In the genomic region with DNA sequence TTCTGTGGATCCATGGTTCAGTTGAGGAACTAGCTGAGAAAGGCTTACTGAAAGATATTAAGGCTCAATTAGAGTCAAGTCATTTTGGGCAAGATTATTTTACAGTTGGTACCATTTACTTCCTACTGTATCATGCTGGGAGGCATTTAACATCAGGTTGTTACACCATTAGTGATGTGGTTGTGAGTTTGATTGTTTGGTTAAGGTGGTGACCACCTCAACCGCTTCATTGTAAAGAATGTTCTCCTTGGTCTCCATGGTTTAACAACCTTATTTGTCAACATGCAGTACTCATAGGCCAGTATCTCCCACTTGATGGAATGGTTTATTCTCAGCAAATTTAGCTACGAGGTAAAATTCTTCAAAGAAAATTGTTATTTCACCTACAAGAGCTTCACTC, we compare ENCODE assay signal across 8 cellular contexts. TPM values are rescaled to one million over a fixed set of nuclear protein-coding genes. Genes with fewer than 3 reads are reported as not detected.
"Had no signal": no experiment of that assay in that cellular context is flagged by ENCODE, and none has a peak within 500 bp of the region (broad histone marks: within the 10 kb centered on the region; RNA-seq: fewer than 3 reads in every experiment).

No MANE protein-coding gene starts in this region.

- ATAC-seq: HCT116, HepG2 had no signal

- H3K27ac Mint-ChIP-seq: HFFc6, IgD-negative memory B cell had no signal

- H3K9me3 Mint-ChIP-seq: HFFc6, IgD-negative memory B cell had no signal

- H3K36me3 Mint-ChIP-seq: IgD-negative memory B cell had no signal

- H3K4me3 Mint-ChIP-seq: HFFc6, IgD-negative memory B cell had no signal

- DNase-seq: GM23248, GOT3, H7, HFFc6 had no signal

RNA-seq across cellular contexts. Expression of a gene that starts 34.1 kb away (rescaled TPM):
- total RNA-seq: GM23248, H7, HepG2, HFFc6, HT1080 had no signal
